ENCODE assay signal across 7 cellular contexts in genomic region chr1:151991663-151992344, GRCh38. TPM values are rescaled to one million over a fixed set of nuclear protein-coding genes. Genes with fewer than 3 reads are reported as not detected.
DNase-seq lines count a peak whose midpoint lies in the region; ATAC-seq lines count a peak whose summit lies in the region.

No MANE protein-coding gene starts in this region.

- H3K36me3 Mint-ChIP-seq in activated naive CD8-positive, alpha-beta T cell treated with anti-CD3 and anti-CD28 coated beads for 36 hours: peaks cover 29% of the 10 kb centered on the region
- peaks cover 0 to 3% (median 0%) of the 10 kb centered on the region in 3 donors for H3K36me3 Mint-ChIP-seq in immature natural killer cell
- no peaks in the 10 kb centered on the region for H3K36me3 Mint-ChIP-seq in stimulated activated memory B cell treated with anti-CD40 and anti-IgM and Interleukin-4, amounts not matched to agents 10 μg/mL and 1 μg/mL and 100 μg/mL, for 72 hours

- H3K27ac ChIP-seq in HUES48 (ENCODE audit: low read depth, low read length): peak overlapping the region; percentile 84

- H3K27me3 ChIP-seq in HUES48 (ENCODE audit: control insufficient read depth, insufficient read depth, low read length): peaks cover 17% of the 10 kb centered on the region

- peak overlapping the region; percentile 16 for H3K9ac ChIP-seq in HUES48 (ENCODE audit: low read depth, low read length)

- no peaks in the 10 kb centered on the region for H3K9me3 ChIP-seq in HUES48 (ENCODE audit: control insufficient read depth, insufficient read depth, low read length)

- H3K4me1 ChIP-seq in HUES48 (ENCODE audit: control insufficient read depth, insufficient read depth, low read length): peaks cover 61% of the 10 kb centered on the region

- H3K27me3 Mint-ChIP-seq in activated naive CD8-positive, alpha-beta T cell treated with anti-CD3 and anti-CD28 coated beads for 36 hours: no peaks in the 10 kb centered on the region
- H3K27me3 Mint-ChIP-seq in immature natural killer cell (ENCODE audit: low read depth in 3 of 3): peaks cover 0 to 10% (median 5%) of the 10 kb centered on the region in 3 donors
- no peaks in the 10 kb centered on the region for H3K27me3 Mint-ChIP-seq in stimulated activated memory B cell treated with anti-CD40 and anti-IgM and Interleukin-4, amounts not matched to agents 10 μg/mL and 1 μg/mL and 100 μg/mL, for 72 hours

- H3K4me3 ChIP-seq in HUES48 (ENCODE audit: low read depth, low read length): peak overlapping the region; percentile 89

- no peaks in the 10 kb centered on the region for H3K36me3 ChIP-seq in HUES48 (ENCODE audit: control insufficient read depth, insufficient read depth, low read length)

- peak overlapping the region; percentile 38 for H3K27ac Mint-ChIP-seq in activated naive CD8-positive, alpha-beta T cell treated with anti-CD3 and anti-CD28 coated beads for 36 hours
- peak overlapping the region; percentile 32 to 98 (median 88) for H3K27ac Mint-ChIP-seq in immature natural killer cell
- H3K27ac Mint-ChIP-seq in stimulated activated memory B cell treated with anti-CD40 and anti-IgM and Interleukin-4, amounts not matched to agents 10 μg/mL and 1 μg/mL and 100 μg/mL, for 72 hours: peak overlapping the region; percentile 91

- peaks cover 59% of the 10 kb centered on the region for H3K4me1 Mint-ChIP-seq in activated naive CD8-positive, alpha-beta T cell treated with anti-CD3 and anti-CD28 coated beads for 36 hours
- H3K4me1 Mint-ChIP-seq in immature natural killer cell: peaks cover 46 to 54% of the 10 kb centered on the region in 2 donors
- H3K4me1 Mint-ChIP-seq in stimulated activated memory B cell treated with anti-CD40 and anti-IgM and Interleukin-4, amounts not matched to agents 10 μg/mL and 1 μg/mL and 100 μg/mL, for 72 hours: peaks cover 24% of the 10 kb centered on the region

- DNase-seq in activated naive CD8-positive, alpha-beta T cell treated with anti-CD3 and anti-CD28 coated beads for 36 hours: no peak
- DNase-seq in immature natural killer cell: no peak
- DNase-seq in central memory CD4-positive, alpha-beta T cell: no peak
- no peak for DNase-seq in G401 (ENCODE audit: low spot score)

- H3K4me3 Mint-ChIP-seq in activated naive CD8-positive, alpha-beta T cell treated with anti-CD3 and anti-CD28 coated beads for 36 hours: peak overlapping the region; percentile 97
- H3K4me3 Mint-ChIP-seq in immature natural killer cell: peak overlapping the region; percentile 64 to 99 (median 90)
- H3K4me3 Mint-ChIP-seq in stimulated activated memory B cell treated with anti-CD40 and anti-IgM and Interleukin-4, amounts not matched to agents 10 μg/mL and 1 μg/mL and 100 μg/mL, for 72 hours: peak overlapping the region; percentile 98

- H3K9me3 Mint-ChIP-seq in activated naive CD8-positive, alpha-beta T cell treated with anti-CD3 and anti-CD28 coated beads for 36 hours: no peaks in the 10 kb centered on the region
- no peaks in the 10 kb centered on the region for H3K9me3 Mint-ChIP-seq in immature natural killer cell
- no peaks in the 10 kb centered on the region for H3K9me3 Mint-ChIP-seq in stimulated activated memory B cell treated with anti-CD40 and anti-IgM and Interleukin-4, amounts not matched to agents 10 μg/mL and 1 μg/mL and 100 μg/mL, for 72 hours

- no peak for ATAC-seq in stimulated activated memory B cell treated with anti-CD40 and anti-IgM and Interleukin-4, amounts not matched to agents 10 μg/mL and 1 μg/mL and 100 μg/mL, for 72 hours
- no peak for ATAC-seq in GM19397 (IDR thresholded peaks at IDR 0.05; ENCODE audit: unreplicated experiment)

- in situ Hi-C loops in G401 (cut with HindIII; ENCODE audit: low sequenced_read_pairs): no loop called here

RNA-seq across cellular contexts. Expression of gene S100A10, which starts 1.9 kb away (rescaled TPM):
- total RNA-seq in activated naive CD8-positive, alpha-beta T cell treated with anti-CD3 and anti-CD28 coated beads for 36 hours: 100 to 1,000 TPM; 225 to 235 TPM
- 100 to 1,000 TPM; 445 to 680 (median 567) TPM for polyA plus RNA-seq in immature natural killer cell
- total RNA-seq in G401 (2014; rRNA removed; shearing (Covaris generic)): not detected in 2 replicates

RNA-seq across cellular contexts. Expression of gene S100A11, which starts 45.0 kb away (rescaled TPM):
- total RNA-seq in activated naive CD8-positive, alpha-beta T cell treated with anti-CD3 and anti-CD28 coated beads for 36 hours: 100 to 1,000 TPM; 162 to 165 TPM
- polyA plus RNA-seq in immature natural killer cell: 100 to 1,000 TPM; 331 to 469 (median 429) TPM
- not detected in 2 replicates for total RNA-seq in G401 (2014; rRNA removed; shearing (Covaris generic))

Comparison
In these comparisons a context has a peak if more than half of its experiments do, and no peak if none do; other contexts are left out.
1. H3K27ac Mint-ChIP-seq: peak in every context shown above with its lines; median percentile 91 in stimulated activated memory B cell treated with anti-CD40 and anti-IgM and Interleukin-4, amounts not matched to agents 10 μg/mL and 1 μg/mL and 100 μg/mL, for 72 hours; 88 in immature natural killer cell; 38 in activated naive CD8-positive, alpha-beta T cell treated with anti-CD3 and anti-CD28 coated beads for 36 hours.
2. RNA of gene S100A10, which starts 1.9 kb away (total RNA-seq): 225 to 235 TPM in activated naive CD8-positive, alpha-beta T cell treated with anti-CD3 and anti-CD28 coated beads for 36 hours; not detected in G401; every median in the first group is over 100 times any median in the second.
3. RNA of gene S100A11, which starts 45.0 kb away (total RNA-seq): 162 to 165 TPM in activated naive CD8-positive, alpha-beta T cell treated with anti-CD3 and anti-CD28 coated beads for 36 hours; not detected in G401; every median in the first group is over 100 times any median in the second.
4. Peak in every context shown above with its lines, with median percentiles within 50 percentile points of each other: H3K4me3 Mint-ChIP-seq.